Comparison of ENCODE assay signal across 16 cellular contexts in genomic region chr22:33883961-33884808, GRCh38. TPM values are rescaled to one million over a fixed set of nuclear protein-coding genes. Genes with fewer than 3 reads are reported as not detected.
A peak's percentile ranks its signal among the peaks of the same experiment; 100 is the strongest.
DNase-seq lines count a peak whose midpoint lies in the region; ATAC-seq and FAIRE-seq lines count a peak whose summit lies in the region.
"Had no signal": no experiment of that assay in that cellular context is flagged by ENCODE, and none has a peak within 500 bp of the region (broad histone marks: within the 10 kb centered on the region; RNA-seq: fewer than 3 reads in every experiment).

No MANE protein-coding gene starts in this region.

- DNase-seq in Right ventricle myocardium inferior (ENCODE audit: missing footprints) (no peak), cardiac septum (ENCODE audit: low spot score) (no peak), cerebellum (ENCODE audit: low spot score) (peak; percentile 81), left kidney (ENCODE audit: low read depth, low spot score) (peak; percentile 61), T-helper 9 cell (no peak), activated gamma-delta T cell treated with Interleukin-2 at 50 U/mL for 16 hours (no peak), GM19239 (ENCODE audit: insufficient read length, low spot score) (no peak), OCI-M2 (lab: John Stamatoyannopoulos, UW; ENCODE audit: unreplicated experiment) (no peak)
- DNase-seq: activated CD4-positive, alpha-beta T cell treated with anti-CD3 and anti-CD28 coated beads, Interleukin-2, amount 50 U/mL, for 1 hour; anterior cingulate cortex; hypothalamus; NCI-H1417 treated with DMSO at 0.1 percent for 48 hours; NCI-H2171; NCI-H774; SW 1271 had no signal

- ATAC-seq in Right ventricle myocardium inferior, result peak; percentile 60

- intact Hi-C loops in Right ventricle myocardium inferior (cut with DNase I), result no loop called here
- intact Hi-C loops in cardiac septum (cut with DNase I), result no loop called here

- FAIRE-seq in GM19239 (lab: Jason Lieb, UNC), result no peak
- FAIRE-seq: A204.1 had no signal

RNA-seq across cellular contexts. Expression of gene LARGE1, which starts 36.1 kb away (rescaled TPM):
- total RNA-seq in Right ventricle myocardium inferior (152 TPM), cardiac septum (119 TPM), cerebellum (31.8 TPM)

Comparison
In these comparisons a context has a peak if more than half of its experiments do, and no peak if none do; other contexts are left out.
1. DNase-seq: peak in cerebellum (single experiment) and left kidney (single experiment); none in Right ventricle myocardium inferior (single experiment), cardiac septum (single experiment), T-helper 9 cell (single experiment), activated gamma-delta T cell treated with Interleukin-2 at 50 U/mL for 16 hours (single experiment), GM19239 (single experiment) and OCI-M2 (single experiment).